In genomic region chr16:87316923-87317765, GRCh38 we compare ENCODE assay signal across 8 cellular contexts. TPM values are rescaled to one million over a fixed set of nuclear protein-coding genes. Genes with fewer than 3 reads are reported as not detected.
A peak's percentile ranks its signal among the peaks of the same experiment; 100 is the strongest.
DNase-seq lines count a peak whose midpoint lies in the region; ATAC-seq and TF ChIP-seq lines count a peak whose summit lies in the region.

C16orf95 (minus strand) TSS chr16:87317392; CDS start chr16:87317242, 150 bp downstream.

- no peaks in the 10 kb centered on the region for H4K20me1 ChIP-seq in osteoblast (ENCODE audit: insufficient read depth, low read length)

- no peaks in the 10 kb centered on the region for H3K9me3 Mint-ChIP-seq in activated naive CD8-positive, alpha-beta T cell (ENCODE audit: low read depth)
- peaks cover 5% of the 10 kb centered on the region for H3K9me3 Mint-ChIP-seq in glutamatergic neuron (ENCODE audit: unreplicated experiment)

- no peaks in the 10 kb centered on the region for H3K36me3 Mint-ChIP-seq in activated naive CD8-positive, alpha-beta T cell
- no peaks in the 10 kb centered on the region for H3K36me3 Mint-ChIP-seq in glutamatergic neuron (ENCODE audit: unreplicated experiment)

- H3K4me2 ChIP-seq in osteoblast (ENCODE audit: insufficient read depth, low read length), result peak within 1 kb of the TSS; percentile 93

- peak within 1 kb of the TSS; percentile 96 for H3K27ac ChIP-seq in osteoblast (ENCODE audit: low read depth, low read length)
- peak within 1 kb of the TSS; percentile 87 to 95 for H3K27ac ChIP-seq in thoracic aorta

- no peaks in the 10 kb centered on the region for H3K9me3 ChIP-seq in osteoblast (ENCODE audit: low read depth, low read length)
- no peaks in the 10 kb centered on the region for H3K9me3 ChIP-seq in thoracic aorta

- H3K36me3 ChIP-seq in osteoblast (ENCODE audit: insufficient read depth, low read length), result no peaks in the 10 kb centered on the region
- no peaks in the 10 kb centered on the region for H3K36me3 ChIP-seq in thoracic aorta

- H3K4me3 ChIP-seq in osteoblast (ENCODE audit: insufficient read depth, low read length) (peak within 1 kb of the TSS; percentile 98), thoracic aorta (peak within 1 kb of the TSS; percentile 98)

- peak within 1 kb of the TSS; percentile 96 for H3K27ac Mint-ChIP-seq in activated naive CD8-positive, alpha-beta T cell
- H3K27ac Mint-ChIP-seq in glutamatergic neuron (ENCODE audit: unreplicated experiment), result peak within 1 kb of the TSS; percentile 96

- peak within 1 kb of the TSS; percentile 97 for H3K4me3 Mint-ChIP-seq in activated naive CD8-positive, alpha-beta T cell
- H3K4me3 Mint-ChIP-seq in glutamatergic neuron (ENCODE audit: unreplicated experiment), result peak within 1 kb of the TSS; percentile 96

- H3K79me2 ChIP-seq in osteoblast (ENCODE audit: insufficient read depth, low read length), result peaks cover 18% of the 10 kb centered on the region

- TF ChIP-seq CTCF in GM12872 (IDR thresholded peaks at IDR 0.05; ENCODE audit: insufficient read depth, low read depth, low read length), result peak; percentile 74
- TF ChIP-seq CTCF in glutamatergic neuron (IDR thresholded peaks at IDR 0.05; ENCODE audit: partially characterized antibody, unreplicated experiment), result peak; percentile 41
- TF ChIP-seq CTCF in osteoblast (IDR thresholded peaks at IDR 0.05; ENCODE audit: extremely low read depth, low read depth, low read length), result peak; percentile 59
- peak; percentile 58 for TF ChIP-seq CTCF in thoracic aorta (IDR thresholded peaks at IDR 0.05)

- peak within 1 kb of the TSS; percentile 92 for H2AFZ ChIP-seq in osteoblast (ENCODE audit: low read length)

- H3K4me1 ChIP-seq in osteoblast (ENCODE audit: insufficient read depth, low read length) (peaks cover 9% of the 10 kb centered on the region), thoracic aorta (ENCODE audit: control insufficient read depth in 1 of 2, low read depth in 2 of 2) (peaks cover 6 to 12% of the 10 kb centered on the region in 2 donors)

- no peaks in the 10 kb centered on the region for H3K27me3 ChIP-seq in osteoblast (ENCODE audit: insufficient read depth, low read length)
- no peaks in the 10 kb centered on the region for H3K27me3 ChIP-seq in thoracic aorta (replicated peaks; ENCODE audit: insufficient read depth)

- H3K4me1 Mint-ChIP-seq in activated naive CD8-positive, alpha-beta T cell (ENCODE audit: low read depth), result peaks cover 11% of the 10 kb centered on the region
- peaks cover 24% of the 10 kb centered on the region for H3K4me1 Mint-ChIP-seq in glutamatergic neuron (ENCODE audit: low read depth, unreplicated experiment)

- peak; percentile 94 for DNase-seq in NCI-H1092 treated with DMSO at 0.1 percent for 48 hours (lab: John Stamatoyannopoulos, UW)
- peak; percentile 97 for DNase-seq in glutamatergic neuron
- DNase-seq in osteoblast (ENCODE audit: insufficient read length, low spot score, missing footprints), result peak; percentile 100
- peak; percentile 95 for DNase-seq in thoracic aorta (ENCODE audit: low spot score)

- ATAC-seq in HG02642 (IDR thresholded peaks at IDR 0.05; ENCODE audit: poor library complexity, unreplicated experiment) (peak; percentile 94), SK-N-SH treated with all-trans-retinoic acid at 6 μM for 48 hours (peak; percentile 98), thoracic aorta (ENCODE audit: insufficient number of reproducible peaks, low FRiP score, low read depth) (peak; percentile 95)

- H3K27me3 Mint-ChIP-seq in activated naive CD8-positive, alpha-beta T cell, result no peaks in the 10 kb centered on the region
- peaks cover 8% of the 10 kb centered on the region for H3K27me3 Mint-ChIP-seq in glutamatergic neuron (ENCODE audit: unreplicated experiment)

TF ChIP-seq in SK-N-SH treated with all-trans-retinoic acid at 6 μM for 48 hours, 23 proteins besides CTCF, POLR2A, EP300 and RAD21:
- TF ChIP-seq SNAI2 (CRISPR knock-in tag; IDR thresholded peaks at IDR 0.05) (no peak), ZFP3 (CRISPR knock-in tag; IDR thresholded peaks at IDR 0.05) (peak; percentile 39; the same call in 1 of the 2 replicates), ZNF70 (CRISPR knock-in tag; IDR thresholded peaks at IDR 0.05) (no peak), ZFP30 (CRISPR knock-in tag; IDR thresholded peaks at IDR 0.05) (no peak), GLIS3 (CRISPR knock-in tag; IDR thresholded peaks at IDR 0.05) (no peak), ZNF8 (CRISPR knock-in tag; IDR thresholded peaks at IDR 0.05) (peak; percentile 42; the same call in 1 of the 2 replicates), CREB5 (CRISPR knock-in tag; IDR thresholded peaks at IDR 0.05; ENCODE audit: low read depth) (no peak)

RNA-seq across cellular contexts. Expression of gene C16orf95, which starts in this region (rescaled TPM):
- total RNA-seq in glutamatergic neuron (ENCODE audit: unreplicated experiment) (9.2 TPM), osteoblast (4.0 and 4.4 TPM in 2 replicates), thoracic aorta (1 to 10 TPM in 1 of 2 donors, not detected in 1; 2.7 TPM)

Comparison
In these comparisons a context has a peak if more than half of its experiments do, and no peak if none do; other contexts are left out.
1. Peak in every context shown above with its lines: DNase-seq, ATAC-seq, H3K4me3 ChIP-seq and H3K27ac ChIP-seq.